In the genomic region with DNA sequence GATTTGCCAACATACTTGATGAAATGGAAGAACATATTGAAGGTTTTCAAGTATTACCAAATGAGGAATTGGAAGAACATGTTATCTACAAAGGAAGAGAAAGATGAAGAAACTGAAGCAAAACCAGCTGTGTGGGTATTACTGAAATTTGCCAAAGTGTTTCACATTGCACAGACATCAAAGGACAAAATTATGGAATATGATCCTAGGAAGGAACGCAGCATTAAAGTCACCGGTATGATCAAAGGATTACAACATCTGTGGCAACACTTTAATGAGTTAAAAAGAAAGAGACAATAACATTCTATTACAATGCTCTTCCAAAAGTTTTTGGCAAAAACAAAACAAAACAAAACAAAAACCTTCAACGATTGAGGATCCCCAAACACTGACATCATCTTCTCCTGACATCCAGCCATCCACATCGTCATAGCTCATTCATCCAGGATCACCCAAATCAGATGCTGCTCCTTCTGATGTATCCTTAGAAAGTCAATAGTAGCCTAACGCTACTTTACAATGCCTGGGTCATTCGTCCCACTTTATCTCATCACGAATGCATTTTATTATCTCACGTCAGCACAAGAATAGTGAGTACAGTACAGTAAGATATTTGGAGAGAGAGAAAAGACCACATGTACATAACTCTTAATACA, we compare ENCODE assay signal across 17 cellular contexts.
DNase-seq lines count a peak whose midpoint lies in the region; FAIRE-seq and TF ChIP-seq lines count a peak whose summit lies in the region.
"Had no signal": no experiment of that assay in that cellular context is flagged by ENCODE, and none has a peak within 500 bp of the region (broad histone marks: within the 10 kb centered on the region; RNA-seq: fewer than 3 reads in every experiment).

No MANE protein-coding gene starts in this region.

- no peaks in the 10 kb centered on the region for H3K36me3 ChIP-seq in ovary
- H3K36me3 ChIP-seq: BLaER1 had no signal

- DNase-seq in GM18507 (ENCODE audit: extremely low spot score, insufficient read length, low read depth) (no peak), SW480 (ENCODE audit: low spot score) (peak; percentile 18), fibroblast of pulmonary artery (ENCODE audit: low read depth) (peak; percentile 3), LoVo (ENCODE audit: low spot score) (no peak), ovary (no peak), cerebellar cortex (ENCODE audit: low spot score) (no peak), foreskin melanocyte (no peak)
- DNase-seq: CD4-positive, alpha-beta memory T cell; DMS79 treated with DMSO at 0.1 percent for 48 hours; GF-D8; GM23248; H7; HFFc6; KBM-7 had no signal

- no peak for TF ChIP-seq EP300 in ovary (IDR thresholded peaks at IDR 0.05)

- TF ChIP-seq CTCF in fibroblast of pulmonary artery (IDR thresholded peaks at IDR 0.05; ENCODE audit: low read length, missing control alignments) (no peak), ovary (IDR thresholded peaks at IDR 0.05) (no peak)

- H3K27me3 ChIP-seq in ovary, result no peaks in the 10 kb centered on the region
- H3K27me3 ChIP-seq: BLaER1 had no signal

- WGBS in ovary, 3 donors, result 54 to 67% (median 60%) methylated on average over 8 of the region's 8 CpGs

- intact Hi-C loops in ovary (cut with DNase I), result no loop called here

- no peak overlapping the region for H3K4me3 ChIP-seq in fibroblast of pulmonary artery (replicated peaks; ENCODE audit: low read depth, low read length)
- no peak overlapping the region for H3K4me3 ChIP-seq in ovary
- H3K4me3 ChIP-seq: BLaER1, GM23248 had no signal

- FAIRE-seq in GM18507 (lab: Jason Lieb, UNC), result peak; percentile 39
- FAIRE-seq: GM19239, HTR-8/SVneo had no signal

- H3K9me3 ChIP-seq in ovary, result no peaks in the 10 kb centered on the region
- H3K9me3 ChIP-seq: BLaER1 had no signal

- H3K27ac ChIP-seq in ovary, result no peak overlapping the region
- H3K27ac ChIP-seq: BLaER1, GM23248 had no signal

- no peak for TF ChIP-seq POLR2A in ovary (IDR thresholded peaks at IDR 0.05)

- H3K4me1 ChIP-seq in ovary (ENCODE audit: insufficient read depth), result no peaks in the 10 kb centered on the region
- H3K4me1 ChIP-seq: BLaER1 had no signal

Comparison
In these comparisons a context has a peak if more than half of its experiments do, and no peak if none do; other contexts are left out.
1. DNase-seq: peak in SW480 (single experiment) and fibroblast of pulmonary artery (single experiment); none in GM18507 (single experiment), LoVo (single experiment), ovary (0 of 5), cerebellar cortex (single experiment) and foreskin melanocyte (single experiment).